In genomic region chr10:119314061-119314460, GRCh38 we compare ENCODE assay signal across 2 cellular contexts.
TF ChIP-seq lines count a peak whose summit lies in the region.

No MANE protein-coding gene starts in this region.

TF ChIP-seq in HCT116, 20 proteins besides CTCF, POLR2A, EP300 and RAD21:
- TF ChIP-seq SRF (IDR thresholded peaks at IDR 0.05; ENCODE audit: low read depth), result no peak
- TF ChIP-seq TCF7L2 (IDR thresholded peaks at IDR 0.05; ENCODE audit: borderline replicate concordance, extremely low read depth, insufficient read depth, insufficient read length), result no peak
- no peak for TF ChIP-seq ZBTB33 (IDR thresholded peaks at IDR 0.05; ENCODE audit: extremely low read depth, insufficient replicate concordance, low read length)
- TF ChIP-seq SP1 (IDR thresholded peaks at IDR 0.05; ENCODE audit: low read depth), result no peak
- TF ChIP-seq CEBPB (IDR thresholded peaks at IDR 0.05; ENCODE audit: low read depth), result no peak
TF ChIP-seq in HCT116: peak in this region for 0.

TF ChIP-seq in H1, 55 proteins besides CTCF, POLR2A, EP300 and RAD21:
- TF ChIP-seq RNF2 (IDR thresholded peaks at IDR 0.05; ENCODE audit: borderline replicate concordance, low read depth, low read length, missing control alignments, poor library complexity, severe bottlenecking) (no peak), CEBPB (IDR thresholded peaks at IDR 0.05; ENCODE audit: low read depth, low read length) (no peak), E2F6 (IDR thresholded peaks at IDR 0.05) (no peak), CHD2 (IDR thresholded peaks at IDR 0.05; ENCODE audit: low read length) (no peak), CREB1 (IDR thresholded peaks at IDR 0.05) (no peak), JUN (IDR thresholded peaks at IDR 0.05; ENCODE audit: low read depth, low read length) (no peak), SAP30 (IDR thresholded peaks at IDR 0.05; ENCODE audit: insufficient read depth, insufficient replicate concordance, low read length) (no peak), CHD1 (IDR thresholded peaks at IDR 0.05; ENCODE audit: low read depth, low read length) (no peak)
